Comparison of ENCODE assay signal across 11 cellular contexts in the genomic region with DNA sequence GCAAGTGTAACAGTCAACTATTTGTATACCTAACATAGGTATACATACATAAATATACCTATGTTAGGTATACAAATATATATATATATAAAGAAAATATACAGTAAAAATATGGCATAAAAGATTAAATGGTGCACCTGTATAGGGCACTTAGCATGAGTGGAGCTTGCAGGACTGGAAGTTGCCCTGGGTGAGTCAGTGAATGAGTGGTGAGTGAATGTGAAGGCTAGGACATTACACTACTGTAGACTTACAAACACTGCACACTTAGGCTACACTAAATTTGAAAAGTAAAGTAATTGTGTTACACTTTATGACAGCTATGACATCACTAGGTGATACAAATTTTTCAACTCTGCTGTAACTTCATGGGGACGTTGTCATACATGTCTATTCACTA.
"Had no signal": no experiment of that assay in that cellular context is flagged by ENCODE, and none has a peak within 500 bp of the region (broad histone marks: within the 10 kb centered on the region; RNA-seq: fewer than 3 reads in every experiment).

No MANE protein-coding gene starts in this region.

- H3K36me3 Mint-ChIP-seq: natural killer cell treated with Interleukin-12 subunit alpha and Interleukin-12 subunit beta and Interleukin-15 and Interleukin-18, amount 100 ng/mL, for 72 hours had no signal

- H3K4me3 ChIP-seq: tibial artery, uterus had no signal

- H3K4me3 Mint-ChIP-seq: activated B cell treated with CpG ODN at 0.5 μM for 24 hours; activated naive CD8-positive, alpha-beta T cell treated with anti-CD3 and anti-CD28 coated beads for 36 hours; natural killer cell treated with Interleukin-12 subunit alpha and Interleukin-12 subunit beta and Interleukin-15 and Interleukin-18, amount 100 ng/mL, for 72 hours; stimulated activated effector memory CD8-positive, alpha-beta T cell treated with anti-CD3 and anti-CD28 coated beads, Interleukin-12 subunit alpha, Interleukin-12 subunit beta, amount 100 ng/mL, for 72 hours had no signal

- H3K36me3 ChIP-seq: uterus had no signal

- H3K27me3 ChIP-seq: tibial artery, uterus had no signal

- H3K27ac ChIP-seq: uterus had no signal

- DNase-seq: activated B cell treated with CpG ODN at 0.5 μM for 24 hours; activated CD4-positive, alpha-beta T cell treated with anti-CD3 and anti-CD28 coated beads for 48 hours; activated naive CD8-positive, alpha-beta T cell treated with anti-CD3 and anti-CD28 coated beads for 36 hours; erythroblast; hippocampal formation; retina; T-helper 2 cell; tibial artery; uterus had no signal

- H3K27ac Mint-ChIP-seq: activated B cell treated with CpG ODN at 0.5 μM for 24 hours; activated naive CD8-positive, alpha-beta T cell treated with anti-CD3 and anti-CD28 coated beads for 36 hours; stimulated activated effector memory CD8-positive, alpha-beta T cell treated with anti-CD3 and anti-CD28 coated beads, Interleukin-12 subunit alpha, Interleukin-12 subunit beta, amount 100 ng/mL, for 72 hours had no signal

- H3K9me3 Mint-ChIP-seq: activated B cell treated with CpG ODN at 0.5 μM for 24 hours; activated naive CD8-positive, alpha-beta T cell treated with anti-CD3 and anti-CD28 coated beads for 36 hours; natural killer cell treated with Interleukin-12 subunit alpha and Interleukin-12 subunit beta and Interleukin-15 and Interleukin-18, amount 100 ng/mL, for 72 hours; stimulated activated effector memory CD8-positive, alpha-beta T cell treated with anti-CD3 and anti-CD28 coated beads, Interleukin-12 subunit alpha, Interleukin-12 subunit beta, amount 100 ng/mL, for 72 hours had no signal

- H3K9me3 ChIP-seq: tibial artery, uterus had no signal

- H3K4me1 Mint-ChIP-seq: activated B cell treated with CpG ODN at 0.5 μM for 24 hours; stimulated activated effector memory CD8-positive, alpha-beta T cell treated with anti-CD3 and anti-CD28 coated beads, Interleukin-12 subunit alpha, Interleukin-12 subunit beta, amount 100 ng/mL, for 72 hours had no signal

- H3K27me3 Mint-ChIP-seq: activated naive CD8-positive, alpha-beta T cell treated with anti-CD3 and anti-CD28 coated beads for 36 hours had no signal
